In the genomic region with DNA sequence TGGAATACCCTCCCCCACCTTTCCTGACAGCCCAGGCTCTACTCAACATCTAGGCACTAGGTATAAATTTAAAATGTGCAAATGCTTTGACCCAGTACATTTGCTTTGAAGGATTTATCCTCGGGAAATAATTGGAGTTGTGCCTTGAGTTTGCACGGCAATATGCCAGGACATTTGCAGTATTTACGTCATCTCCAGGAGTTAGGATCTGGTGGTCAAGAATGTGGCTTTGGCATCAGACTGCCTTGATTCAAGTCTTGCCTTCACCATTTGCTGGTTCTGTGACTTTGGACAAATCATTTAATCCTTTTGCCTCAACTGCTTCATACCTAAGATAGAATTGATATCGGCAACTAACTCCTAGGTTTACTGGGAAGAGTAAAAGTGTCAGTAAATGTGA, we compare ENCODE assay signal across 28 cellular contexts.
"Had no signal": no experiment of that assay in that cellular context is flagged by ENCODE, and none has a peak within 500 bp of the region (broad histone marks: within the 10 kb centered on the region; RNA-seq: fewer than 3 reads in every experiment).

No MANE protein-coding gene starts in this region.

- H3K36me3 Mint-ChIP-seq: memory B cell; naive thymus-derived CD8-positive, alpha-beta T cell; WTC11 had no signal

- H3K27me3 ChIP-seq: body of pancreas, cardiac muscle cell, gastrocnemius medialis, hepatocyte, right atrium auricular region, spleen, suprapubic skin, tibial artery had no signal

- H3K9me3 ChIP-seq: body of pancreas, gastrocnemius medialis, right atrium auricular region, spleen, suprapubic skin, tibial artery had no signal

- H3K4me3 ChIP-seq: body of pancreas, cardiac muscle cell, gastrocnemius medialis, hepatocyte, right atrium auricular region, spleen, suprapubic skin, tibial artery had no signal

- H3K4me1 ChIP-seq: suprapubic skin, tibial artery had no signal

- H3K4me1 Mint-ChIP-seq: memory B cell had no signal

- ATAC-seq: activated T-cell treated with anti-CD3 and anti-CD28 coated beads, Interleukin-2, amount 50 U/mL, for 4 hours; activated T-helper 17 cell treated with anti-CD3 and anti-CD28 coated beads, Interleukin-2, amount 50 U/mL, for 72 hours; body of pancreas; gastrocnemius medialis; left ventricle myocardium superior; naive thymus-derived CD8-positive, alpha-beta T cell; SK-N-SH treated with all-trans-retinoic acid at 6 μM for 48 hours; WTC11 had no signal

- H3K4me2 ChIP-seq: hepatocyte had no signal

- H3K27ac ChIP-seq: body of pancreas, cardiac muscle cell, gastrocnemius medialis, hepatocyte, right atrium auricular region, spleen, suprapubic skin, tibial artery had no signal

- H2AFZ ChIP-seq: hepatocyte had no signal

- FAIRE-seq: endothelial cell of umbilical vein had no signal

- H3K4me3 Mint-ChIP-seq: activated CD4-positive, alpha-beta memory T cell treated with anti-CD3 and anti-CD28 coated beads, Interleukin-2, amount 10 ng/mL, durations not matched to agents 7 days and 5 days; activated CD4-positive, alpha-beta T cell treated with anti-CD3 and anti-CD28 coated beads, Interleukin-2, amount 10 ng/mL, durations not matched to agents 7 days and 5 days; activated T-cell treated with anti-CD3 and anti-CD28 coated beads, Interleukin-2, amount 50 U/mL, for 4 hours; activated T-helper 17 cell treated with anti-CD3 and anti-CD28 coated beads, Interleukin-2, amount 50 U/mL, for 72 hours; memory B cell; naive thymus-derived CD8-positive, alpha-beta T cell; neural crest cell; WTC11 had no signal

- H3K36me3 ChIP-seq: cardiac muscle cell, gastrocnemius medialis, right atrium auricular region, spleen, suprapubic skin, tibial artery had no signal

- H3K9me3 Mint-ChIP-seq: activated CD4-positive, alpha-beta memory T cell treated with anti-CD3 and anti-CD28 coated beads, Interleukin-2, amount 10 ng/mL, durations not matched to agents 7 days and 5 days; activated CD4-positive, alpha-beta T cell treated with anti-CD3 and anti-CD28 coated beads, Interleukin-2, amount 10 ng/mL, durations not matched to agents 7 days and 5 days; activated T-cell treated with anti-CD3 and anti-CD28 coated beads, Interleukin-2, amount 50 U/mL, for 4 hours; memory B cell; naive thymus-derived CD8-positive, alpha-beta T cell; neural crest cell; WTC11 had no signal

- H3K27me3 Mint-ChIP-seq: activated CD4-positive, alpha-beta memory T cell treated with anti-CD3 and anti-CD28 coated beads, Interleukin-2, amount 10 ng/mL, durations not matched to agents 7 days and 5 days; activated CD4-positive, alpha-beta T cell treated with anti-CD3 and anti-CD28 coated beads, Interleukin-2, amount 10 ng/mL, durations not matched to agents 7 days and 5 days; activated T-helper 17 cell treated with anti-CD3 and anti-CD28 coated beads, Interleukin-2, amount 50 U/mL, for 72 hours; memory B cell; naive thymus-derived CD8-positive, alpha-beta T cell had no signal

- H3K27ac Mint-ChIP-seq: activated CD4-positive, alpha-beta memory T cell treated with anti-CD3 and anti-CD28 coated beads, Interleukin-2, amount 10 ng/mL, durations not matched to agents 7 days and 5 days; activated CD4-positive, alpha-beta T cell treated with anti-CD3 and anti-CD28 coated beads, Interleukin-2, amount 10 ng/mL, durations not matched to agents 7 days and 5 days; activated T-helper 17 cell treated with anti-CD3 and anti-CD28 coated beads, Interleukin-2, amount 50 U/mL, for 72 hours; memory B cell; WTC11 had no signal

- H3K79me2 ChIP-seq: hepatocyte had no signal

- DNase-seq: activated CD4-positive, alpha-beta memory T cell treated with anti-CD3 and anti-CD28 coated beads, Interleukin-2, amount 10 ng/mL, durations not matched to agents 7 days and 5 days; activated CD4-positive, alpha-beta T cell treated with anti-CD3 and anti-CD28 coated beads for 1 hour; activated CD4-positive, alpha-beta T cell treated with anti-CD3 and anti-CD28 coated beads, Interleukin-2, amount 10 ng/mL, durations not matched to agents 7 days and 5 days; activated gamma-delta T cell treated with Interleukin-2 at 50 U/mL for 16 hours; activated naive CD4-positive, alpha-beta T cell treated with anti-CD3 and anti-CD28 coated beads, Interleukin-2, amount 50 U/mL, for 16 hours; activated T-cell treated with anti-CD3 and anti-CD28 coated beads, Interleukin-2, amount 50 U/mL, for 4 hours; amniotic stem cell; gastrocnemius medialis; glutamatergic neuron; islet precursor cell; left ventricle myocardium superior; naive thymus-derived CD8-positive, alpha-beta T cell; occipital lobe; spleen; stimulated activated naive CD4-positive, alpha-beta T cell; T-helper 2 cell; tibial artery had no signal
